15 cellular contexts compared by ENCODE assay signal in the genomic region with DNA sequence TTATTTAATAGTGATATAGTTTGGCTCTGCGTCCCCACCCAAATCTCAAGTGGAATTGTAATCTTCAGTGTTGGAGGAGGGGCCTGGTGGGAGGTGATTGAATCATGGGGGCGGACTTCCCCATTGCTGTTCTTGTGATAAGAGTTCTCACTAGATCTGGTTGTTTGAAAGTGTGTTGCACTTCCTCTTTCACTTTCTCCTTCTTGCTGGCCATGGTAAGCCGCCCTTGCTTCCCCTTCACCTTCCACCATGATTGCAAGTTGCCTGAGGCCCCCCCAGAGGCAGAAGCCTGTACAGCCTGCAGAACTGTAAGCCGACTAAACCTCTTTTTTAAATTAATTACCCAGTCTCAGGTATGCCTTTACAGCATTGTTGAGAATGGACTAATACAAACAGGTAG.
DNase-seq lines count a peak whose midpoint lies in the region; ATAC-seq and TF ChIP-seq lines count a peak whose summit lies in the region.
"Had no signal": no experiment of that assay in that cellular context is flagged by ENCODE, and none has a peak within 500 bp of the region (broad histone marks: within the 10 kb centered on the region; RNA-seq: fewer than 3 reads in every experiment).

No MANE protein-coding gene starts in this region.

- H3K9me3 ChIP-seq in neutrophil: no peaks in the 10 kb centered on the region
- H3K9me3 ChIP-seq: pancreas had no signal

- peak overlapping the region; percentile 62 for H3K27ac ChIP-seq in neutrophil
- H3K27ac ChIP-seq: pancreas, tibial artery had no signal

- H3K36me3 ChIP-seq in neutrophil: no peaks in the 10 kb centered on the region
- H3K36me3 ChIP-seq: pancreas, tibial artery had no signal

- H3K27ac Mint-ChIP-seq in activated T-cell treated with anti-CD3 and anti-CD28 coated beads, Interleukin-2, amount 50 U/mL, for 72 hours: no peak overlapping the region
- H3K27ac Mint-ChIP-seq: GM23338 had no signal

- intact Hi-C loops in cardiac septum (cut with DNase I): no loop called here

- TF ChIP-seq CTCF in neutrophil (IDR thresholded peaks at IDR 0.05): no peak

- peaks cover 4 to 8% of the 10 kb centered on the region in 2 experiments for H3K4me1 ChIP-seq in neutrophil (ENCODE audit: control insufficient read depth in 1 of 2, insufficient read depth in 1 of 2, low read depth in 1 of 2, low read length in 1 of 2)
- H3K4me1 ChIP-seq: pancreas, tibial artery had no signal

- peak overlapping the region; percentile 8 to 58 for H3K4me3 Mint-ChIP-seq in activated T-cell treated with anti-CD3 and anti-CD28 coated beads, Interleukin-2, amount 50 U/mL, for 72 hours
- H3K4me3 Mint-ChIP-seq: GM23338 had no signal

- H3K9me3 Mint-ChIP-seq in activated T-cell treated with anti-CD3 and anti-CD28 coated beads, Interleukin-2, amount 50 U/mL, for 72 hours: peaks cover 3% of the 10 kb centered on the region in 2 donors
- H3K9me3 Mint-ChIP-seq: GM23338 had no signal

- H3K4me1 Mint-ChIP-seq in activated T-cell treated with anti-CD3 and anti-CD28 coated beads, Interleukin-2, amount 50 U/mL, for 72 hours (ENCODE audit: low read depth): peaks cover 9% of the 10 kb centered on the region
- H3K4me1 Mint-ChIP-seq: GM23338 had no signal

- no peaks in the 10 kb centered on the region for H3K27me3 Mint-ChIP-seq in activated T-cell treated with anti-CD3 and anti-CD28 coated beads, Interleukin-2, amount 50 U/mL, for 72 hours (ENCODE audit: low read depth)

- H3K27me3 ChIP-seq in neutrophil: no peaks in the 10 kb centered on the region
- H3K27me3 ChIP-seq: pancreas, tibial artery had no signal

- no peak for DNase-seq in activated T-cell treated with anti-CD3 and anti-CD28 coated beads, Interleukin-2, amount 50 U/mL, for 72 hours
- no peak for DNase-seq in activated T-cell treated with anti-CD3 and anti-CD28 coated beads for 4 hours
- DNase-seq in RPMI7951 (ENCODE audit: low read depth): peak; percentile 77
- no peak for DNase-seq in AG08395 (ENCODE audit: low spot score)
- DNase-seq in NCI-H1417 treated with DMSO at 0.1 percent for 48 hours (lab: John Stamatoyannopoulos, UW): no peak
- no peak for DNase-seq in cardiac septum (ENCODE audit: low spot score)
- DNase-seq: midbrain; NCI-H1417; NCI-H524 treated with DMSO at 0.1 percent for 48 hours; pancreas; stimulated activated CD4-positive, alpha-beta T cell treated with anti-CD3 and anti-CD28 coated beads, Interleukin-12 subunit alpha, Interleukin-12 subunit beta, amount 100 ng/mL, for 4 hours; tibial artery had no signal

- H3K36me3 Mint-ChIP-seq in activated T-cell treated with anti-CD3 and anti-CD28 coated beads, Interleukin-2, amount 50 U/mL, for 72 hours (ENCODE audit: insufficient read depth in 2 of 2): peaks cover 2 to 4% of the 10 kb centered on the region in 2 donors

- ATAC-seq in activated T-cell treated with anti-CD3 and anti-CD28 coated beads, Interleukin-2, amount 50 U/mL, for 72 hours (replicated peaks in 1 of 2): no peak
- peak; percentile 58 for ATAC-seq in HG03159 (IDR thresholded peaks at IDR 0.05; ENCODE audit: unreplicated experiment)
- ATAC-seq: GM23338, pancreas had no signal

- no peak overlapping the region for H3K4me3 ChIP-seq in neutrophil (ENCODE audit: low read depth in 1 of 2, low read length in 1 of 2)
- H3K4me3 ChIP-seq: GM23338, pancreas, tibial artery had no signal
